10 cellular contexts compared by ENCODE assay signal in genomic region chr1:21706151-21706835, GRCh38. TPM values are rescaled to one million over a fixed set of nuclear protein-coding genes. Genes with fewer than 3 reads are reported as not detected.
DNase-seq lines count a peak whose midpoint lies in the region; ATAC-seq and TF ChIP-seq lines count a peak whose summit lies in the region.
"Had no signal": no experiment of that assay in that cellular context is flagged by ENCODE, and none has a peak within 500 bp of the region (broad histone marks: within the 10 kb centered on the region; RNA-seq: fewer than 3 reads in every experiment).

No MANE protein-coding gene starts in this region.

- TF ChIP-seq CTCF in glutamatergic neuron (IDR thresholded peaks at IDR 0.05; ENCODE audit: partially characterized antibody, unreplicated experiment) (no peak), suprapubic skin (IDR thresholded peaks at IDR 0.05) (no peak)

- H3K36me3 Mint-ChIP-seq in glutamatergic neuron (ENCODE audit: unreplicated experiment), result no peaks in the 10 kb centered on the region

- no peaks in the 10 kb centered on the region for H3K9me3 Mint-ChIP-seq in glutamatergic neuron (ENCODE audit: unreplicated experiment)

- DNase-seq in SIG-M5 treated with dmso at 0.1 percent for 504 hours (lab: John Stamatoyannopoulos, UW; ENCODE audit: unreplicated experiment) (peak; percentile 13), SIG-M5 (lab: John Stamatoyannopoulos, UW) (no peak), SKM-1 treated with dmso at 0.1 percent for 144 hours (lab: John Stamatoyannopoulos, UW; ENCODE audit: unreplicated experiment) (peak; percentile 61), glutamatergic neuron (no peak), smooth muscle cell of the brain vasculature (ENCODE audit: low read depth, low spot score) (peak; percentile 33), suprapubic skin (ENCODE audit: low spot score in 2 of 2) (no peak), NCI-H1417 treated with DMSO at 0.1 percent for 48 hours (lab: John Stamatoyannopoulos, UW) (no peak)
- DNase-seq: activated naive CD4-positive, alpha-beta T cell treated with Interleukin-2 at 50 U/mL for 16 hours; SHP77 treated with DMSO at 0.1 percent for 48 hours had no signal

- TF ChIP-seq EP300 in suprapubic skin (IDR thresholded peaks at IDR 0.05), result no peak

- ATAC-seq in GM21526 (IDR thresholded peaks at IDR 0.05; ENCODE audit: low FRiP score, unreplicated experiment), result no peak

- no peak for TF ChIP-seq POLR2A in suprapubic skin (IDR thresholded peaks at IDR 0.05)

- H3K4me3 Mint-ChIP-seq in glutamatergic neuron (ENCODE audit: unreplicated experiment), result peak overlapping the region; percentile 17

- WGBS in suprapubic skin, result 65% methylated on average over 8 of the region's 8 CpGs

- peak overlapping the region; percentile 7 for H3K27ac Mint-ChIP-seq in glutamatergic neuron (ENCODE audit: unreplicated experiment)

- H3K27me3 Mint-ChIP-seq in glutamatergic neuron (ENCODE audit: unreplicated experiment), result peaks cover 2% of the 10 kb centered on the region

- H3K27ac ChIP-seq in suprapubic skin, result no peak overlapping the region

- H3K27me3 ChIP-seq in suprapubic skin, result no peaks in the 10 kb centered on the region

- H3K4me3 ChIP-seq in suprapubic skin, result no peak overlapping the region

- peaks cover 7% of the 10 kb centered on the region for H3K4me1 ChIP-seq in suprapubic skin

- H3K9me3 ChIP-seq in suprapubic skin, result no peaks in the 10 kb centered on the region

- peaks cover 65% of the 10 kb centered on the region for H3K36me3 ChIP-seq in suprapubic skin

- H3K4me1 Mint-ChIP-seq in glutamatergic neuron (ENCODE audit: low read depth, unreplicated experiment), result peaks cover 21% of the 10 kb centered on the region

RNA-seq across cellular contexts. Expression of gene RAP1GAP, which starts 37.1 kb away (rescaled TPM):
- 4.8 TPM for total RNA-seq in glutamatergic neuron (ENCODE audit: unreplicated experiment)
- 1 to 10 TPM; 1.5 to 4.9 (median 3.6) TPM for total RNA-seq in suprapubic skin

Comparison
In these comparisons a context has a peak if more than half of its experiments do, and no peak if none do; other contexts are left out.
1. DNase-seq: peak in SIG-M5 treated with dmso at 0.1 percent for 504 hours (single experiment), SKM-1 treated with dmso at 0.1 percent for 144 hours (single experiment) and smooth muscle cell of the brain vasculature (single experiment); none in SIG-M5 (single experiment), glutamatergic neuron (single experiment), suprapubic skin (0 of 2) and NCI-H1417 treated with DMSO at 0.1 percent for 48 hours (single experiment).